ENCODE assay signal across 20 cellular contexts in the genomic region with DNA sequence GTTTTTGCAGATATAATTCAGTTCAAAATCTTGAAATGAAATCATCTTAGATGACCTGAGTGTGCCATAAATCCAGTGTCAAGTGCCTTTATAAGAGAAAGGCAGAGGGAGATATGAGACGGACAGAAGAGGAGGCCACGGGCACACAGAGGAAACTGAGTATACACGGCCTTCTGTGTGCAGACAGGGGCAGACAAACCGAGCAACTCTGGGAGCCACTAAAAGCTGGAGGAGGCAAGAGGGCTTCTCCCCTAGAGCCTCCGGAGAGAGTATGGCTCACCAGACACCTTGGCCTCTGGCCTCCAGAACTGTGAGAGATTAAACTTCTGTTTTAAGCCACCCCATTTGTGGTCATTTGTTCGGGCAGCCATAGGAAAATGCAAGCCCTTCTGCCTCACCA. TPM values are rescaled to one million over a fixed set of nuclear protein-coding genes. Genes with fewer than 3 reads are reported as not detected.
DNase-seq lines count a peak whose midpoint lies in the region; ATAC-seq, FAIRE-seq and TF ChIP-seq lines count a peak whose summit lies in the region.
"Had no signal": no experiment of that assay in that cellular context is flagged by ENCODE, and none has a peak within 500 bp of the region (broad histone marks: within the 10 kb centered on the region; RNA-seq: fewer than 3 reads in every experiment).

No MANE protein-coding gene starts in this region.

- H4K20me1 ChIP-seq in endothelial cell of umbilical vein (replicated peaks; ENCODE audit: control insufficient read depth, extremely low read depth, insufficient read depth, low read length): no peaks in the 10 kb centered on the region

- no peak overlapping the region for H3K9ac ChIP-seq in endothelial cell of umbilical vein (replicated peaks; ENCODE audit: extremely low read depth, insufficient read depth, low read length)
- H3K9ac ChIP-seq in neuronal stem cell (ENCODE audit: low read depth, low read length, poor library complexity): no peak overlapping the region

- H3K9me3 ChIP-seq in heart right ventricle: no peaks in the 10 kb centered on the region
- no peaks in the 10 kb centered on the region for H3K9me3 ChIP-seq in endothelial cell of umbilical vein (replicated peaks; ENCODE audit: control insufficient read depth, insufficient read depth, low read length)
- H3K9me3 ChIP-seq in neuronal stem cell (replicated peaks in 1 of 2; ENCODE audit: control insufficient read depth in 2 of 2, insufficient read depth in 1 of 2, low read depth in 1 of 2, low read length in 2 of 2): no peaks in the 10 kb centered on the region
- H3K9me3 ChIP-seq in upper lobe of right lung: no peaks in the 10 kb centered on the region
- H3K9me3 ChIP-seq: pancreas had no signal

- H3K4me2 ChIP-seq in endothelial cell of umbilical vein (ENCODE audit: insufficient read depth, low read length) (no peak overlapping the region), neuronal stem cell (ENCODE audit: insufficient read depth, low read length, poor library complexity, severe bottlenecking) (no peak overlapping the region)

- H2BK120ac ChIP-seq in neuronal stem cell (ENCODE audit: low read depth, low read length): no peak overlapping the region

- H2AFZ ChIP-seq in endothelial cell of umbilical vein (ENCODE audit: low read depth, low read length): no peak overlapping the region
- H2AFZ ChIP-seq in neuronal stem cell (ENCODE audit: low read length): no peak overlapping the region

- WGBS in heart right ventricle, 2 donors: 66 to 72% methylated on average over 6 of the region's 6 CpGs
- WGBS in neuronal stem cell (ENCODE audit: extremely low coverage in 2 of 2, insufficient read length in 2 of 2, insufficient replicate concordance in 1 of 2), 2 donors: no CpG with 5 or more reads among the region's 6 CpGs

- no peak for TF ChIP-seq CTCF in heart right ventricle (IDR thresholded peaks at IDR 0.05)
- TF ChIP-seq CTCF in endothelial cell of umbilical vein (IDR thresholded peaks at IDR 0.05; ENCODE audit: extremely low read depth in 1 of 2, insufficient read depth in 1 of 2, low read depth in 1 of 2, low read length in 2 of 2): no peak
- no peak for TF ChIP-seq CTCF in upper lobe of right lung (IDR thresholded peaks at IDR 0.05)

- H3K36me3 ChIP-seq in heart right ventricle (no peaks in the 10 kb centered on the region), endothelial cell of umbilical vein (ENCODE audit: control insufficient read depth in 2 of 2, extremely low read depth in 1 of 2, insufficient read depth in 2 of 2, low read length in 2 of 2) (no peaks in the 10 kb centered on the region), neuronal stem cell (replicated peaks in 1 of 2; ENCODE audit: control insufficient read depth in 2 of 2, insufficient read depth in 2 of 2, low read length in 2 of 2) (no peaks in the 10 kb centered on the region), upper lobe of right lung (no peaks in the 10 kb centered on the region)
- H3K36me3 ChIP-seq: pancreas had no signal

- no peak overlapping the region for H2BK12ac ChIP-seq in neuronal stem cell (ENCODE audit: low read length)

- no peak overlapping the region for H2BK15ac ChIP-seq in neuronal stem cell (ENCODE audit: low read length)

- H2AK5ac ChIP-seq in neuronal stem cell (ENCODE audit: low read depth, low read length): no peak overlapping the region

- H3K4ac ChIP-seq in neuronal stem cell (ENCODE audit: low read length): no peak overlapping the region

- ATAC-seq in heart right ventricle: no peak
- ATAC-seq in Right ventricle myocardium inferior: no peak
- no peak for ATAC-seq in upper lobe of right lung
- ATAC-seq: activated CD8-positive, alpha-beta memory T cell treated with anti-CD3 and anti-CD28 coated beads, Interleukin-2, amount 10 ng/mL, durations not matched to agents 7 days and 5 days had no signal

- CTCF ChIA-PET in endothelial cell of umbilical vein (lab: Charles Lee): interaction anchor here (1.3 to 3.1 kb wide), 7 partner anchors 8 to 43 kb away, joined by 3 to 13 read pairs (median 9); a partner anchor contains a TSS

- H3K27me3 ChIP-seq in heart right ventricle: no peaks in the 10 kb centered on the region
- no peaks in the 10 kb centered on the region for H3K27me3 ChIP-seq in endothelial cell of umbilical vein (ENCODE audit: control insufficient read depth in 2 of 2, insufficient read depth in 2 of 2, low read length in 2 of 2)
- peaks cover 0 to 14% (median 0%) of the 10 kb centered on the region in 3 experiments for H3K27me3 ChIP-seq in neuronal stem cell (ENCODE audit: control insufficient read depth in 3 of 3, insufficient read depth in 3 of 3, low read depth in 1 of 3, low read length in 3 of 3)
- H3K27me3 ChIP-seq in upper lobe of right lung: no peaks in the 10 kb centered on the region
- H3K27me3 ChIP-seq: pancreas had no signal

- H3K4me1 ChIP-seq in heart right ventricle (peaks cover 8 to 100% (median 72%) of the 10 kb centered on the region in 9 donors), endothelial cell of umbilical vein (ENCODE audit: control insufficient read depth, extremely low read depth, insufficient read depth, low read length) (peaks cover 46% of the 10 kb centered on the region), neuronal stem cell (ENCODE audit: control insufficient read depth in 2 of 2, insufficient read depth in 1 of 2, low read depth in 1 of 2, low read length in 2 of 2) (peaks cover 0 to 7% of the 10 kb centered on the region in 2 donors), upper lobe of right lung (peaks cover 47% of the 10 kb centered on the region)

- no peak overlapping the region for H4K8ac ChIP-seq in neuronal stem cell (ENCODE audit: low read depth, low read length)

- H3K18ac ChIP-seq in neuronal stem cell (ENCODE audit: low read length): no peak overlapping the region

- H3K79me1 ChIP-seq in neuronal stem cell (ENCODE audit: low read depth, low read length): no peaks in the 10 kb centered on the region

- no peak for TF ChIP-seq POLR2A in endothelial cell of umbilical vein (IDR thresholded peaks at IDR 0.05; ENCODE audit: low read depth, low read length)

- intact Hi-C loops in heart right ventricle (cut with DNase I) (no loop called here), Right ventricle myocardium inferior (cut with DNase I) (loop anchor here (5.0 kb wide), 1 partner anchor 43 kb away; no protein-coding TSS in a partner anchor), endothelial cell of umbilical vein (cut with micrococcal nuclease) (loop anchor here (1.0 to 2.0 kb wide), 2 partner anchors 13 to 15 kb away; a partner anchor contains a TSS), upper lobe of right lung (cut with DNase I) (no loop called here)

- no peak overlapping the region for H3K23ac ChIP-seq in neuronal stem cell (ENCODE audit: low read depth, low read length, poor library complexity)

- H3K14ac ChIP-seq in neuronal stem cell (ENCODE audit: low read length): no peak overlapping the region

- H3K4me3 ChIP-seq in heart right ventricle (no peak overlapping the region), endothelial cell of umbilical vein (replicated peaks in 1 of 3; ENCODE audit: insufficient read depth in 1 of 3, low read depth in 1 of 3, low read length in 3 of 3) (no peak overlapping the region), neuronal stem cell (ENCODE audit: low read length in 2 of 2) (no peak overlapping the region), upper lobe of right lung (no peak overlapping the region)
- H3K4me3 ChIP-seq: GM12878, pancreas had no signal

- H3K27ac ChIP-seq in heart right ventricle (peak overlapping the region in 9 of 10 donors; percentile 55 to 93 (median 78)), endothelial cell of umbilical vein (ENCODE audit: insufficient read depth, low read depth, low read length) (peak overlapping the region; percentile 45), neuronal stem cell (replicated peaks; ENCODE audit: low read length) (no peak overlapping the region), upper lobe of right lung (peak overlapping the region; percentile 44)
- H3K27ac ChIP-seq: pancreas had no signal

- FAIRE-seq in endothelial cell of umbilical vein (lab: Jason Lieb, UNC): no peak
- FAIRE-seq: GM12878, pancreas had no signal

- peaks cover 22% of the 10 kb centered on the region for H3K79me2 ChIP-seq in endothelial cell of umbilical vein (ENCODE audit: control insufficient read depth, insufficient read depth, low read length)

- POLR2A ChIA-PET in endothelial cell of umbilical vein (lab: Charles Lee): interaction anchor here (0.9 to 1.1 kb wide), 2 partner anchors 17 to 30 kb away, joined by 3 to 4 read pairs; no protein-coding TSS in a partner anchor

- dilution Hi-C loops in endothelial cell of umbilical vein (cut with MboI; ENCODE audit: extremely low pct_ligation_motif_present, low sequenced_read_pairs): no loop called here

- BruUV-seq in endothelial cell of umbilical vein (replicated peaks; lab: Mats Ljungman, UMichigan): no TSS peak

- no peak overlapping the region for H4K91ac ChIP-seq in neuronal stem cell (ENCODE audit: low read depth, low read length, poor library complexity)

- no peaks in the 10 kb centered on the region for H3K9me1 ChIP-seq in endothelial cell of umbilical vein (replicated peaks; ENCODE audit: control insufficient read depth, extremely low read depth, insufficient read depth, low read length)

- DNase-seq in heart right ventricle (no peak), Right ventricle myocardium inferior (ENCODE audit: missing footprints) (no peak), endothelial cell of umbilical vein (ENCODE audit: low read depth, low spot score) (no peak), neuronal stem cell (ENCODE audit: low spot score) (no peak), upper lobe of right lung (no peak), NCI-H446 (lab: John Stamatoyannopoulos, UW) (no peak), NCI-H187 treated with DMSO at 0.1 percent for 48 hours (lab: John Stamatoyannopoulos, UW) (no peak)
- DNase-seq in stimulated activated naive CD4-positive, alpha-beta T cell treated with Interleukin-2 at 50 U/mL for 16 hours (lab: John Stamatoyannopoulos, UW): no peak
- DNase-seq: activated CD8-positive, alpha-beta memory T cell treated with anti-CD3 and anti-CD28 coated beads, Interleukin-2, amount 10 ng/mL, durations not matched to agents 7 days and 5 days; activated gamma-delta T cell treated with Interleukin-2 at 50 U/mL for 16 hours; Calu3; erythroblast; islet precursor cell; NCI-H774; pancreas; SW 1271 had no signal

- H2BK5ac ChIP-seq in neuronal stem cell (ENCODE audit: low read length): peak overlapping the region; percentile 21

RNA-seq across cellular contexts. Expression of a gene that starts 12.6 kb away (rescaled TPM):
- total RNA-seq in heart right ventricle (10 to 100 TPM in 5 of 10 donors, 1 to 10 TPM in 5; 5.0 to 16.5 (median 9.4) TPM), Right ventricle myocardium inferior (11.8 TPM), endothelial cell of umbilical vein (78.4 and 100 TPM in 2 replicates), upper lobe of right lung (47.3 TPM)
- polyA plus RNA-seq in heart right ventricle (10 to 100 TPM; 15.4 to 18.2 TPM), endothelial cell of umbilical vein (166 and 189 TPM in 2 replicates)
- 105 and 118 TPM in 2 replicates for polyA plus RNA-seq in endothelial cell of umbilical vein (2011; cell fraction: cytosol; rRNA removed)
- 69.7 and 75.3 TPM in 2 replicates for polyA plus RNA-seq in endothelial cell of umbilical vein (2011; cell fraction: nucleus; rRNA removed)
- 50.5 and 94.9 TPM in 2 replicates for polyA plus RNA-seq in endothelial cell of umbilical vein (2012)
- polyA minus RNA-seq in endothelial cell of umbilical vein: 120 and 174 TPM in 2 replicates
- 10.7 TPM for polyA minus RNA-seq in endothelial cell of umbilical vein (2011; cell fraction: cytosol; rRNA and poly(A)+ RNA removed)
- 50.8 and 57.3 TPM in 2 replicates for polyA minus RNA-seq in endothelial cell of umbilical vein (2011; cell fraction: nucleus; rRNA and poly(A)+ RNA removed)
- 10.5 TPM for polyA plus RNA-seq in neuronal stem cell (2013, experiment 1 of 2)
- 10.6 TPM for polyA plus RNA-seq in neuronal stem cell (2013, experiment 2 of 2)

RNA-seq across cellular contexts. Expression of a gene that starts 47.2 kb away (rescaled TPM):
- total RNA-seq in heart right ventricle: under 1 TPM in 8 of 10 donors, not detected in 2; 0.15 to 0.93 (median 0.25) TPM
- under 1 TPM in 1 of 2 donors, not detected in 1; 0.13 TPM for polyA plus RNA-seq in heart right ventricle
- total RNA-seq in Right ventricle myocardium inferior: 0.19 TPM
- not detected in 2 replicates for total RNA-seq in endothelial cell of umbilical vein
- polyA plus RNA-seq in endothelial cell of umbilical vein: 0.19 and 0.22 TPM in 2 replicates
- polyA plus RNA-seq in endothelial cell of umbilical vein (2011; cell fraction: cytosol; rRNA removed): 0.14 and 0.20 TPM in 2 replicates
- 0.11 TPM in 1 of 2 replicates, not detected in the other for polyA plus RNA-seq in endothelial cell of umbilical vein (2011; cell fraction: nucleus; rRNA removed)
- 0.11 and 0.24 TPM in 2 replicates for polyA plus RNA-seq in endothelial cell of umbilical vein (2012)
- polyA minus RNA-seq in endothelial cell of umbilical vein: 0.21 TPM in 1 of 2 replicates, not detected in the other
- not detected for polyA minus RNA-seq in endothelial cell of umbilical vein (2011; cell fraction: cytosol; rRNA and poly(A)+ RNA removed)
- not detected in 2 replicates for polyA minus RNA-seq in endothelial cell of umbilical vein (2011; cell fraction: nucleus; rRNA and poly(A)+ RNA removed)
- not detected for polyA plus RNA-seq in neuronal stem cell (2013, experiment 1 of 2)
- polyA plus RNA-seq in neuronal stem cell (2013, experiment 2 of 2): not detected
- total RNA-seq in upper lobe of right lung: 0.90 TPM
- total RNA-seq: activated CD8-positive, alpha-beta memory T cell treated with anti-CD3 and anti-CD28 coated beads, Interleukin-2, amount 10 ng/mL, durations not matched to agents 7 days and 5 days; G401; GM12878; mononuclear cell had no signal
- polyA plus RNA-seq: AG04450 had no signal

Comparison
In these comparisons a context has a peak if more than half of its experiments do, and no peak if none do; other contexts are left out.
1. intact Hi-C loops: an anchor here in Right ventricle myocardium inferior (5.0 kb wide) and endothelial cell of umbilical vein (1.0 to 2.0 kb wide); none called in heart right ventricle and upper lobe of right lung.